Comparison of ENCODE assay signal across 1 cellular context in the genomic region with DNA sequence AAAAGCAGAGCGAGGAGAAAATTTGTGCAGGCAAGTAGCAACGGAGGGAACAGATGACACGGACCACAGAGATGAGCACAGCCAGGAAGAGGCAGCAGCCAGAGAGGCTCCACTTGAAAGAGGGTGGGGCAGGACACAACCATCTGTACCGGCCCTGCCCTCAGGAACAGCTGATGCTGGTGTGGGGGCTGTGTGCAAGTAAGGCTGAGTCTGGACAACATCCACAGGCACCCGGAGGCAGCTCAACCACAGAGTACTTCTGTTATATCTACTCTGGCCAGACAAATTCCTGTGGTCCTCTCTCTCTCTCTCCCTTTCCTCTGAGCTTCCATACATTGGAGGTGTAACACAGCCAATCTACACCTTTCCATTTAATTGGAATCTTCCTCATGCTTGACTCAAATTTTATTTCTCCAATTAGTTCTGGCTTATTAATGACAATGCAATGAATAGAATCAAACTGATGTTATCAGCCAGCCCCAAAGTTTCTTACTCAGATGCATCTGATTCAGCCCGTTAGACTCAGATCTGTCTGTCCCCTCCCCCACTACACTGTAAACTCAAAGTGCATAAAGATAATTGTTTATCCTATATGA.
TF ChIP-seq lines count a peak whose summit lies in the region.

No MANE protein-coding gene starts in this region.

TF ChIP-seq in HEK293, 187 proteins besides CTCF, POLR2A, EP300 and RAD21 (continued from another document):
- TF ChIP-seq, protein P1, sequence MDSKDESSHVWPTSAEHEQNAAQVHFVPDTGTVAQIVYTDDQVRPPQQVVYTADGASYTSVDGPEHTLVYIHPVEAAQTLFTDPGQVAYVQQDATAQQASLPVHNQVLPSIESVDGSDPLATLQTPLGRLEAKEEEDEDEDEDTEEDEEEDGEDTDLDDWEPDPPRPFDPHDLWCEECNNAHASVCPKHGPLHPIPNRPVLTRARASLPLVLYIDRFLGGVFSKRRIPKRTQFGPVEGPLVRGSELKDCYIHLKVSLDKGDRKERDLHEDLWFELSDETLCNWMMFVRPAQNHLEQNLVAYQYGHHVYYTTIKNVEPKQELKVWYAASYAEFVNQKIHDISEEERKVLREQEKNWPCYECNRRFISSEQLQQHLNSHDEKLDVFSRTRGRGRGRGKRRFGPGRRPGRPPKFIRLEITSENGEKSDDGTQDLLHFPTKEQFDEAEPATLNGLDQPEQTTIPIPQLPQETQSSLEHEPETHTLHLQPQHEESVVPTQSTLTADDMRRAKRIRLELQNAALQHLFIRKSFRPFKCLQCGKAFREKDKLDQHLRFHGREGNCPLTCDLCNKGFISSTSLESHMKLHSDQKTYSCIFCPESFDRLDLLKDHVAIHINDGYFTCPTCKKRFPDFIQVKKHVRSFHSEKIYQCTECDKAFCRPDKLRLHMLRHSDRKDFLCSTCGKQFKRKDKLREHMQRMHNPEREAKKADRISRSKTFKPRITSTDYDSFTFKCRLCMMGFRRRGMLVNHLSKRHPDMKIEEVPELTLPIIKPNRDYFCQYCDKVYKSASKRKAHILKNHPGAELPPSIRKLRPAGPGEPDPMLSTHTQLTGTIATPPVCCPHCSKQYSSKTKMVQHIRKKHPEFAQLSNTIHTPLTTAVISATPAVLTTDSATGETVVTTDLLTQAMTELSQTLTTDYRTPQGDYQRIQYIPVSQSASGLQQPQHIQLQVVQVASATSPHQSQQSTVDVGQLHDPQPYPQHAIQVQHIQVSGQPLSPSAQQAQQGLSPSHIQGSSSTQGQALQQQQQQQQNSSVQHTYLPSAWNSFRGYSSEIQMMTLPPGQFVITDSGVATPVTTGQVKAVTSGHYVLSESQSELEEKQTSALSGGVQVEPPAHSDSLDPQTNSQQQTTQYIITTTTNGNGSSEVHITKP (tag by site-specific recombination; IDR thresholded peaks at IDR 0.05): peak; percentile 94
TF ChIP-seq in HEK293: peak in this region for 7.
